8 cellular contexts compared by ENCODE assay signal in the genomic region with DNA sequence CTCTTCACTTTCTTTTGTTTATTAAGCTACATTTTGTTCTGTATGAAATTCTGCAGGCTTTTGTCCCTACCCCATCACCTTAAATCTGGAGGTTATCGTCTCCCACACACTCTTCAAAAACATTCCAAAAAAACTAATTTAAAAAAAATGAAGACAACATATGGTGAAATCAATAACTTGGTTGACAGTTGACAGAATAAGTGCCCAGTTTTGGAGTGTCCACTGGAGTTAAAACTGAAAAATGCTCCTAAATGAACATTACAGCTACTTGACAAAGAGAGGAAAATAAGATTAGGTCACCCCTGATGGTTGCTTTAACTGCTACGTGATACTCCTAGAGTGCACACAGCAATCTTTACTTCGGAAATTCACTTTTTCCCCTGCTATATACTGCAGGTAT. TPM values are rescaled to one million over a fixed set of nuclear protein-coding genes. Genes with fewer than 3 reads are reported as not detected.
DNase-seq lines count a peak whose midpoint lies in the region; ATAC-seq and TF ChIP-seq lines count a peak whose summit lies in the region.

No MANE protein-coding gene starts in this region.

- 14% methylated on average over 2 of the region's 3 CpGs; no CpG with 5 or more reads in 1 of the 2 experiments for WGBS in mesodermal cell (ENCODE audit: insufficient coverage in 2 of 2), 2 experiments

- H3K27me3 ChIP-seq in right atrium auricular region, result no peaks in the 10 kb centered on the region

- peak overlapping the region; percentile 96 for H3K27ac Mint-ChIP-seq in activated naive CD8-positive, alpha-beta T cell treated with anti-CD3 and anti-CD28 coated beads, Interleukin-2, amount 50 U/mL, for 24 hours

- H3K4me1 ChIP-seq in right atrium auricular region (peaks cover 0 to 22% of the 10 kb centered on the region in 2 donors), mesodermal cell (ENCODE audit: control insufficient read depth, insufficient read depth, low read length, poor library complexity, severe bottlenecking) (peaks cover 6% of the 10 kb centered on the region)

- no peak for TF ChIP-seq CTCF in right atrium auricular region (IDR thresholded peaks at IDR 0.05)

- H3K36me3 Mint-ChIP-seq in activated naive CD8-positive, alpha-beta T cell treated with anti-CD3 and anti-CD28 coated beads, Interleukin-2, amount 50 U/mL, for 24 hours (ENCODE audit: low read depth), result peaks cover 3% of the 10 kb centered on the region

- DNase-seq in right atrium auricular region (ENCODE audit: low spot score), result no peak
- DNase-seq in left cardiac atrium, result no peak
- no peak for DNase-seq in activated naive CD8-positive, alpha-beta T cell treated with anti-CD3 and anti-CD28 coated beads, Interleukin-2, amount 50 U/mL, for 24 hours
- DNase-seq in activated gamma-delta T cell treated with Interleukin-2 at 50 U/mL for 16 hours, result no peak

- no peak for ATAC-seq in left cardiac atrium
- peak; percentile 27 for ATAC-seq in activated naive CD8-positive, alpha-beta T cell treated with anti-CD3 and anti-CD28 coated beads, Interleukin-2, amount 50 U/mL, for 24 hours
- ATAC-seq in GM21447 (IDR thresholded peaks at IDR 0.05; ENCODE audit: unreplicated experiment), result no peak
- no peak for ATAC-seq in GM18519 (IDR thresholded peaks at IDR 0.05; ENCODE audit: low FRiP score, unreplicated experiment)
- no peak for ATAC-seq in GM19023 (IDR thresholded peaks at IDR 0.05; ENCODE audit: unreplicated experiment)

- H3K27ac ChIP-seq in right atrium auricular region, result peak overlapping the region in 1 of 2 donors; percentile 93
- peak overlapping the region; percentile 50 for H3K27ac ChIP-seq in mesodermal cell (ENCODE audit: low read depth, low read length, severe bottlenecking)

- H3K4me1 Mint-ChIP-seq in activated naive CD8-positive, alpha-beta T cell treated with anti-CD3 and anti-CD28 coated beads, Interleukin-2, amount 50 U/mL, for 24 hours, result peaks cover 39% of the 10 kb centered on the region

- intact Hi-C loops in left cardiac atrium (cut with DNase I), result no loop called here

- H3K4me3 Mint-ChIP-seq in activated naive CD8-positive, alpha-beta T cell treated with anti-CD3 and anti-CD28 coated beads, Interleukin-2, amount 50 U/mL, for 24 hours, result peak overlapping the region; percentile 96

- H3K36me3 ChIP-seq in right atrium auricular region (no peaks in the 10 kb centered on the region), mesodermal cell (ENCODE audit: control insufficient read depth, insufficient read depth, low read length) (no peaks in the 10 kb centered on the region)

- no peaks in the 10 kb centered on the region for H3K9me3 Mint-ChIP-seq in activated naive CD8-positive, alpha-beta T cell treated with anti-CD3 and anti-CD28 coated beads, Interleukin-2, amount 50 U/mL, for 24 hours

- no peaks in the 10 kb centered on the region for H3K9me3 ChIP-seq in right atrium auricular region
- H3K9me3 ChIP-seq in mesodermal cell (ENCODE audit: control insufficient read depth, low read length), result no peaks in the 10 kb centered on the region

- H3K4me3 ChIP-seq in right atrium auricular region (peak overlapping the region; percentile 86 to 87), mesodermal cell (ENCODE audit: extremely low read depth, insufficient read depth, low read length, poor library complexity, severe bottlenecking) (peak overlapping the region; percentile 88)

- H3K27me3 Mint-ChIP-seq in activated naive CD8-positive, alpha-beta T cell treated with anti-CD3 and anti-CD28 coated beads, Interleukin-2, amount 50 U/mL, for 24 hours, result no peaks in the 10 kb centered on the region

RNA-seq across cellular contexts. Expression of a gene that starts 0.6 kb away (rescaled TPM):
- total RNA-seq in right atrium auricular region, result 10 to 100 TPM in 1 of 2 donors, 1 to 10 TPM in 1; 8.5 to 16.9 TPM
- 10 to 100 TPM; 13.3 to 17.9 TPM for total RNA-seq in left cardiac atrium
- polyA plus RNA-seq in mesodermal cell (2013, experiment 1 of 2), result 16.4 TPM
- 10.0 TPM for polyA plus RNA-seq in mesodermal cell (2013, experiment 2 of 2)
